28 cellular contexts compared by ENCODE assay signal in genomic region chr3:3792391-3792790, GRCh38.
"Had no signal": no experiment of that assay in that cellular context is flagged by ENCODE, and none has a peak within 500 bp of the region (broad histone marks: within the 10 kb centered on the region; RNA-seq: fewer than 3 reads in every experiment).

No MANE protein-coding gene starts in this region.

- H3K4me1 ChIP-seq: pancreas, prostate gland, spleen, stomach, thyroid gland, tibial nerve, upper lobe of right lung, uterus had no signal

- H3K4me3 ChIP-seq: pancreas, prostate gland, skin epidermis, smooth muscle cell, spleen, stomach, thoracic aorta, thyroid gland, tibial nerve, upper lobe of right lung, uterus had no signal

- H3K9me3 ChIP-seq: neutrophil, pancreas, prostate gland, stomach, thoracic aorta, thyroid gland, tibial nerve, upper lobe of right lung, uterus had no signal

- ATAC-seq: naive thymus-derived CD8-positive, alpha-beta T cell; natural killer cell treated with Interleukin-12 subunit alpha and Interleukin-12 subunit beta and Interleukin-15 and Interleukin-18, amount 100 ng/mL, for 72 hours; pancreas; right cardiac atrium; sciatic nerve; stimulated activated effector memory CD8-positive, alpha-beta T cell treated with anti-CD3 and anti-CD28 coated beads, Interleukin-12 subunit alpha, Interleukin-12 subunit beta, amount 100 ng/mL, for 72 hours; stimulated activated naive B cell treated with anti-CD40 and anti-IgM and Interleukin-4, amounts not matched to agents 10 μg/mL and 1 μg/mL and 100 μg/mL, for 72 hours; upper lobe of right lung had no signal

- H3K27me3 ChIP-seq: pancreas, stomach, thyroid gland, tibial nerve, upper lobe of right lung, uterus had no signal

- DNase-seq: naive B cell; naive thymus-derived CD8-positive, alpha-beta T cell; nephron progenitor cell; nucleus accumbens; pancreas; right cardiac atrium; spleen; stimulated activated CD4-positive, alpha-beta T cell treated with anti-CD3 and anti-CD28 coated beads, Interleukin-12 subunit alpha, Interleukin-12 subunit beta, amount 100 ng/mL, for 4 hours; stimulated activated CD4-positive, alpha-beta T cell treated with anti-CD3 and anti-CD28 coated beads, Interleukin-2, amount 100 ng/mL, for 24 hours; stimulated activated CD4-positive, alpha-beta T cell treated with anti-CD3 and anti-CD28 coated beads, Interleukin-2, amount 100 ng/mL, for 48 hours; stimulated activated CD4-positive, alpha-beta T cell treated with anti-CD3 and anti-CD28 coated beads, Interleukin-4, amount 100 ng/mL, for 24 hours; stimulated activated naive B cell treated with anti-CD40 and anti-IgM and Interleukin-4, amounts not matched to agents 10 μg/mL and 1 μg/mL and 100 μg/mL, for 72 hours; stimulated activated naive CD4-positive, alpha-beta T cell treated with Interleukin-2 at 50 U/mL for 16 hours; stomach; thyroid gland; upper lobe of right lung; uterus had no signal

- H3K27ac Mint-ChIP-seq: naive B cell; naive thymus-derived CD8-positive, alpha-beta T cell; natural killer cell treated with Interleukin-12 subunit alpha and Interleukin-12 subunit beta and Interleukin-15 and Interleukin-18, amount 100 ng/mL, for 72 hours; nephron progenitor cell; stimulated activated effector memory CD8-positive, alpha-beta T cell treated with anti-CD3 and anti-CD28 coated beads, Interleukin-12 subunit alpha, Interleukin-12 subunit beta, amount 100 ng/mL, for 72 hours; stimulated activated naive B cell treated with anti-CD40 and anti-IgM and Interleukin-4, amounts not matched to agents 10 μg/mL and 1 μg/mL and 100 μg/mL, for 72 hours; type B pancreatic cell had no signal

- H3K27ac ChIP-seq: neutrophil, pancreas, prostate gland, skin epidermis, spleen, stomach, thoracic aorta, thyroid gland, tibial nerve, upper lobe of right lung, uterus had no signal

- H3K36me3 ChIP-seq: neutrophil, pancreas, prostate gland, spleen, stomach, thoracic aorta, thyroid gland, tibial nerve, upper lobe of right lung, uterus had no signal

- H3K4me1 Mint-ChIP-seq: naive B cell, nephron progenitor cell, neural crest cell had no signal

- H3K4me3 Mint-ChIP-seq: naive B cell; naive thymus-derived CD8-positive, alpha-beta T cell; natural killer cell treated with Interleukin-12 subunit alpha and Interleukin-12 subunit beta and Interleukin-15 and Interleukin-18, amount 100 ng/mL, for 72 hours; nephron progenitor cell; neural crest cell; stimulated activated effector memory CD8-positive, alpha-beta T cell treated with anti-CD3 and anti-CD28 coated beads, Interleukin-12 subunit alpha, Interleukin-12 subunit beta, amount 100 ng/mL, for 72 hours; stimulated activated naive B cell treated with anti-CD40 and anti-IgM and Interleukin-4, amounts not matched to agents 10 μg/mL and 1 μg/mL and 100 μg/mL, for 72 hours; type B pancreatic cell had no signal

- H3K9me3 Mint-ChIP-seq: natural killer cell treated with Interleukin-12 subunit alpha and Interleukin-12 subunit beta and Interleukin-15 and Interleukin-18, amount 100 ng/mL, for 72 hours; stimulated activated effector memory CD8-positive, alpha-beta T cell treated with anti-CD3 and anti-CD28 coated beads, Interleukin-12 subunit alpha, Interleukin-12 subunit beta, amount 100 ng/mL, for 72 hours; type B pancreatic cell had no signal
